Comparison of ENCODE assay signal across 1 cellular context in the genomic region with DNA sequence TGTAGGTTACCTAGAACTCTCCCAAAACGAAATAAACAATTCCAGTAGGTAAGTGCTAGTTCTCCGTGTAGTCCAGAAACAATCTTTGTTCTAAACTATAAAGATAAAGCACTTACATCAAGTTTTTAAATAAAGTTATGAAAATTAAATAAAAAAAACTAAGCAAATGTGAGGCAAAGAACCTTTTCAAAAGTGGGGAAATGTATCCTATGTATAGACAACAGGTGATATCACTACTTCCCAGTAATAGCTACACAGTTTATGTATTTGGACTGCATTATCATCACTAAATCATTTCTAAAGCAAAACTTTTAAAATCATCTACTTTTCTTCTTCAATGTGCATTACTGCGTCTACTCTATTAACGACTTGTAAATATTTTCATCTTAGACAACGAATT.
TF ChIP-seq lines count a peak whose summit lies in the region.

No MANE protein-coding gene starts in this region.

TF ChIP-seq in K562, 482 proteins besides CTCF, POLR2A, EP300 and RAD21:
- TF ChIP-seq, protein P1, sequence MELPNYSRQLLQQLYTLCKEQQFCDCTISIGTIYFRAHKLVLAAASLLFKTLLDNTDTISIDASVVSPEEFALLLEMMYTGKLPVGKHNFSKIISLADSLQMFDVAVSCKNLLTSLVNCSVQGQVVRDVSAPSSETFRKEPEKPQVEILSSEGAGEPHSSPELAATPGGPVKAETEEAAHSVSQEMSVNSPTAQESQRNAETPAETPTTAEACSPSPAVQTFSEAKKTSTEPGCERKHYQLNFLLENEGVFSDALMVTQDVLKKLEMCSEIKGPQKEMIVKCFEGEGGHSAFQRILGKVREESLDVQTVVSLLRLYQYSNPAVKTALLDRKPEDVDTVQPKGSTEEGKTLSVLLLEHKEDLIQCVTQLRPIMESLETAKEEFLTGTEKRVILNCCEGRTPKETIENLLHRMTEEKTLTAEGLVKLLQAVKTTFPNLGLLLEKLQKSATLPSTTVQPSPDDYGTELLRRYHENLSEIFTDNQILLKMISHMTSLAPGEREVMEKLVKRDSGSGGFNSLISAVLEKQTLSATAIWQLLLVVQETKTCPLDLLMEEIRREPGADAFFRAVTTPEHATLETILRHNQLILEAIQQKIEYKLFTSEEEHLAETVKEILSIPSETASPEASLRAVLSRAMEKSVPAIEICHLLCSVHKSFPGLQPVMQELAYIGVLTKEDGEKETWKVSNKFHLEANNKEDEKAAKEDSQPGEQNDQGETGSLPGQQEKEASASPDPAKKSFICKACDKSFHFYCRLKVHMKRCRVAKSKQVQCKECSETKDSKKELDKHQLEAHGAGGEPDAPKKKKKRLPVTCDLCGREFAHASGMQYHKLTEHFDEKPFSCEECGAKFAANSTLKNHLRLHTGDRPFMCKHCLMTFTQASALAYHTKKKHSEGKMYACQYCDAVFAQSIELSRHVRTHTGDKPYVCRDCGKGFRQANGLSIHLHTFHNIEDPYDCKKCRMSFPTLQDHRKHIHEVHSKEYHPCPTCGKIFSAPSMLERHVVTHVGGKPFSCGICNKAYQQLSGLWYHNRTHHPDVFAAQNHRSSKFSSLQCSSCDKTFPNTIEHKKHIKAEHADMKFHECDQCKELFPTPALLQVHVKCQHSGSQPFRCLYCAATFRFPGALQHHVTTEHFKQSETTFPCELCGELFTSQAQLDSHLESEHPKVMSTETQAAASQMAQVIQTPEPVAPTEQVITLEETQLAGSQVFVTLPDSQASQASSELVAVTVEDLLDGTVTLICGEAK (IDR thresholded peaks at IDR 0.05), result peak; percentile 34; the same call in 1 of the 2 replicates
- TF ChIP-seq, protein P1 (CRISPR knock-in tag; IDR thresholded peaks at IDR 0.05), result no peak
- TF ChIP-seq PHF8 (IDR thresholded peaks at IDR 0.05; ENCODE audit: borderline replicate concordance, low read length) (no peak), ARNT (IDR thresholded peaks at IDR 0.05) (no peak), FOSL1 (tag; conservative IDR thresholded peaks at IDR 0.05) (no peak), RBFOX2 (IDR thresholded peaks at IDR 0.05; ENCODE audit: low read depth, low read length) (peak; percentile 70)
- TF ChIP-seq, protein P2, sequence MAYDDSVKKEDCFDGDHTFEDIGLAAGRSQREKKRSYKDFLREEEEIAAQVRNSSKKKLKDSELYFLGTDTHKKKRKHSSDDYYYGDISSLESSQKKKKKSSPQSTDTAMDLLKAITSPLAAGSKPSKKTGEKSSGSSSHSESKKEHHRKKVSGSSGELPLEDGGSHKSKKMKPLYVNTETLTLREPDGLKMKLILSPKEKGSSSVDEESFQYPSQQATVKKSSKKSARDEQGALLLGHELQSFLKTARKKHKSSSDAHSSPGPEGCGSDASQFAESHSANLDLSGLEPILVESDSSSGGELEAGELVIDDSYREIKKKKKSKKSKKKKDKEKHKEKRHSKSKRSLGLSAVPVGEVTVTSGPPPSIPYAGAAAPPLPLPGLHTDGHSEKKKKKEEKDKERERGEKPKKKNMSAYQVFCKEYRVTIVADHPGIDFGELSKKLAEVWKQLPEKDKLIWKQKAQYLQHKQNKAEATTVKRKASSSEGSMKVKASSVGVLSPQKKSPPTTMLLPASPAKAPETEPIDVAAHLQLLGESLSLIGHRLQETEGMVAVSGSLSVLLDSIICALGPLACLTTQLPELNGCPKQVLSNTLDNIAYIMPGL (CRISPR knock-in tag; IDR thresholded peaks at IDR 0.05), result no peak
